ENCODE assay signal across 24 cellular contexts in genomic region chr17:21592774-21593173, GRCh38.
"Had no signal": no experiment of that assay in that cellular context is flagged by ENCODE, and none has a peak within 500 bp of the region (broad histone marks: within the 10 kb centered on the region; RNA-seq: fewer than 3 reads in every experiment).

No MANE protein-coding gene starts in this region.

- FAIRE-seq: small intestine had no signal

- H3K4me3 ChIP-seq: ovary, psoas muscle, right lobe of liver, sigmoid colon, stomach, thoracic aorta, thyroid gland, tibial nerve, upper lobe of left lung, uterus had no signal

- ATAC-seq: naive thymus-derived CD8-positive, alpha-beta T cell; psoas muscle; right cardiac atrium; stimulated activated effector memory CD8-positive, alpha-beta T cell treated with anti-CD3 and anti-CD28 coated beads, Interleukin-12 subunit alpha, Interleukin-12 subunit beta, amount 100 ng/mL, for 72 hours; stimulated activated naive B cell treated with anti-CD40 and anti-IgM and Interleukin-4, amounts not matched to agents 10 μg/mL and 1 μg/mL and 100 μg/mL, for 72 hours had no signal

- H3K9ac ChIP-seq: parathyroid adenoma had no signal

- H3K9me3 ChIP-seq: ovary, psoas muscle, right lobe of liver, sigmoid colon, stomach, thoracic aorta, thyroid gland, tibial nerve, upper lobe of left lung, uterus had no signal

- H2AFZ ChIP-seq: parathyroid adenoma had no signal

- H3K4me1 ChIP-seq: parathyroid adenoma, psoas muscle, sigmoid colon, stomach, thyroid gland, tibial nerve, upper lobe of left lung, uterus had no signal

- DNase-seq: naive B cell; naive thymus-derived CD8-positive, alpha-beta T cell; nephron progenitor cell; ovary; right lobe of liver; sigmoid colon; small intestine; stimulated activated CD4-positive, alpha-beta T cell treated with anti-CD3 and anti-CD28 coated beads, Interleukin-15, amount 100 ng/mL, for 24 hours; stimulated activated CD4-positive, alpha-beta T cell treated with anti-CD3 and anti-CD28 coated beads, Interleukin-2, amount 100 ng/mL, for 24 hours; stimulated activated CD4-positive, alpha-beta T cell treated with anti-CD3 and anti-CD28 coated beads, Interleukin-2, amount 100 ng/mL, for 48 hours; stimulated activated CD4-positive, alpha-beta T cell treated with anti-CD3 and anti-CD28 coated beads, Interleukin-4, amount 100 ng/mL, for 24 hours; stimulated activated naive B cell treated with anti-CD40 and anti-IgM and Interleukin-4, amounts not matched to agents 10 μg/mL and 1 μg/mL and 100 μg/mL, for 72 hours; stimulated activated naive CD4-positive, alpha-beta T cell treated with Interleukin-2 at 50 U/mL for 16 hours; stomach; thyroid gland; trophoblast cell; uterus had no signal

- H3K36me3 ChIP-seq: ovary, right lobe of liver, sigmoid colon, stomach, thoracic aorta, thyroid gland, tibial nerve, upper lobe of left lung, uterus had no signal

- H3K27ac ChIP-seq: ovary, parathyroid adenoma, psoas muscle, right lobe of liver, sigmoid colon, stomach, thoracic aorta, thyroid gland, tibial nerve, upper lobe of left lung, uterus had no signal

- H3K27me3 ChIP-seq: ovary, right lobe of liver, sigmoid colon, thyroid gland, tibial nerve, upper lobe of left lung, uterus had no signal
